ENCODE assay signal across 22 cellular contexts in the genomic region with DNA sequence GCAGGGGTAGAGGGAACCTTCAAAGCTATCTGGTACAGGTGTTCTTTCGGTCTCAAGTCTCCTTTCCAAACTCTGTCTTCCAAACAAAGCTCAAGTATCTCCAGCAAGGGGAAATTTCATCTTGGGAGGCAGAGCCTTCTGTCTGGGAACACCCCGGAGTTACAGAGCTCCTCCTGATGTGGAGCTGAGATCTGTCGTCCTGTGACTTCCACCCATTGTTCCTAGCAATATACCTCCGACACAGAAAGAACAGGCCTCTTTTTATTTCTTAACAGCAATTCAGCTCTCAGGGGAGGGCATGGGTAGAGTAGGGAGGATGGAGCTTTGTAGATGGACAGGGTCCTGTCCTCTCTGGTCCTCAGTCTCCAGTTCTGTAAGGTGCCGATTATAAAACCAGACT.
"Had no signal": no experiment of that assay in that cellular context is flagged by ENCODE, and none has a peak within 500 bp of the region (broad histone marks: within the 10 kb centered on the region; RNA-seq: fewer than 3 reads in every experiment).

No MANE protein-coding gene starts in this region.

- H3K4me3 Mint-ChIP-seq: activated CD4-positive, alpha-beta T cell treated with anti-CD3 and anti-CD28 coated beads, Interleukin-2, amount 10 ng/mL, durations not matched to agents 24 days and 14 days; activated CD8-positive, alpha-beta memory T cell treated with anti-CD3 and anti-CD28 coated beads, Interleukin-2, amount 10 ng/mL, durations not matched to agents 7 days and 5 days; activated naive CD4-positive, alpha-beta T cell treated with anti-CD3 and anti-CD28 coated beads, Interleukin-2, amount 50 U/mL, for 24 hours; activated T-cell treated with anti-CD3 and anti-CD28 coated beads, Interleukin-2, amount 50 U/mL, for 24 hours; activated T-helper 1 cell treated with anti-CD3 and anti-CD28 coated beads, Interleukin-12 subunit alpha, Interleukin-12 subunit beta, Interleukin-2, Interleukin-4 antibody, amounts not matched to agents 30 ng/mL and 10 ng/mL and 1 ng/mL, durations not matched to agents 14 hours and 24 hours and 36 hours; T-helper 1 cell treated with Interleukin-12 subunit alpha and Interleukin-12 subunit beta and Interleukin-4 antibody, amounts not matched to agents 30 μg/mL and 1 μg/mL, for 36 hours; WTC11 had no signal

- H3K27ac ChIP-seq: Peyer's patch, RWPE1 had no signal

- DNase-seq: activated CD4-positive, alpha-beta T cell treated with anti-CD3 and anti-CD28 coated beads, Interleukin-2, amount 10 ng/mL, durations not matched to agents 24 days and 14 days; activated CD4-positive, alpha-beta T cell treated with anti-CD3 and anti-CD28 coated beads, Interleukin-2, amount 50 U/mL, for 48 hours; activated CD4-positive, CD25-positive, alpha-beta regulatory T cell treated with anti-CD3 and anti-CD28 coated beads, Interleukin-2, amount 50 U/mL, for 72 hours; activated CD8-positive, alpha-beta memory T cell treated with anti-CD3 and anti-CD28 coated beads, Interleukin-2, amount 10 ng/mL, durations not matched to agents 7 days and 5 days; activated effector memory CD4-positive, alpha-beta T cell treated with Interleukin-2 at 50 U/mL for 16 hours; activated naive CD4-positive, alpha-beta T cell; activated T-cell treated with anti-CD3 and anti-CD28 coated beads, Interleukin-2, amount 50 U/mL, for 24 hours; aorta; MG63; MV-4-11; NCI-H1092 treated with DMSO at 0.1 percent for 48 hours; NCI-H1436; NCI-H1694 treated with DMSO at 0.1 percent for 48 hours; NCI-H2029 treated with DMSO at 0.1 percent for 48 hours; NCI-H524; Peyer's patch; SHP77 treated with DMSO at 0.1 percent for 48 hours had no signal

- H3K36me3 ChIP-seq: MG63, Peyer's patch had no signal

- H3K36me3 Mint-ChIP-seq: activated CD8-positive, alpha-beta memory T cell treated with anti-CD3 and anti-CD28 coated beads, Interleukin-2, amount 10 ng/mL, durations not matched to agents 7 days and 5 days; activated naive CD4-positive, alpha-beta T cell treated with anti-CD3 and anti-CD28 coated beads, Interleukin-2, amount 50 U/mL, for 24 hours; WTC11 had no signal

- H3K27me3 ChIP-seq: Peyer's patch had no signal

- ATAC-seq: activated CD8-positive, alpha-beta memory T cell treated with anti-CD3 and anti-CD28 coated beads, Interleukin-2, amount 10 ng/mL, durations not matched to agents 7 days and 5 days; WTC11 had no signal

- H3K27ac Mint-ChIP-seq: activated CD4-positive, alpha-beta T cell treated with anti-CD3 and anti-CD28 coated beads, Interleukin-2, amount 10 ng/mL, durations not matched to agents 24 days and 14 days; activated CD8-positive, alpha-beta memory T cell treated with anti-CD3 and anti-CD28 coated beads, Interleukin-2, amount 10 ng/mL, durations not matched to agents 7 days and 5 days; activated naive CD4-positive, alpha-beta T cell treated with anti-CD3 and anti-CD28 coated beads, Interleukin-2, amount 50 U/mL, for 24 hours; activated T-cell treated with anti-CD3 and anti-CD28 coated beads, Interleukin-2, amount 50 U/mL, for 24 hours; activated T-helper 1 cell treated with anti-CD3 and anti-CD28 coated beads, Interleukin-12 subunit alpha, Interleukin-12 subunit beta, Interleukin-2, Interleukin-4 antibody, amounts not matched to agents 30 ng/mL and 10 ng/mL and 1 ng/mL, durations not matched to agents 14 hours and 24 hours and 36 hours; T-helper 1 cell treated with Interleukin-12 subunit alpha and Interleukin-12 subunit beta and Interleukin-4 antibody, amounts not matched to agents 30 μg/mL and 1 μg/mL, for 36 hours; WTC11 had no signal

- H3K9me3 ChIP-seq: MG63, Peyer's patch had no signal

- H3K9me3 Mint-ChIP-seq: activated CD4-positive, alpha-beta T cell treated with anti-CD3 and anti-CD28 coated beads, Interleukin-2, amount 10 ng/mL, durations not matched to agents 24 days and 14 days; activated naive CD4-positive, alpha-beta T cell treated with anti-CD3 and anti-CD28 coated beads, Interleukin-2, amount 50 U/mL, for 24 hours; activated T-cell treated with anti-CD3 and anti-CD28 coated beads, Interleukin-2, amount 50 U/mL, for 24 hours; activated T-helper 1 cell treated with anti-CD3 and anti-CD28 coated beads, Interleukin-12 subunit alpha, Interleukin-12 subunit beta, Interleukin-2, Interleukin-4 antibody, amounts not matched to agents 30 ng/mL and 10 ng/mL and 1 ng/mL, durations not matched to agents 14 hours and 24 hours and 36 hours; T-helper 1 cell treated with Interleukin-12 subunit alpha and Interleukin-12 subunit beta and Interleukin-4 antibody, amounts not matched to agents 30 μg/mL and 1 μg/mL, for 36 hours; WTC11 had no signal

- H3K4me3 ChIP-seq: MG63, Peyer's patch had no signal
